ENCODE assay signal across 19 cellular contexts in genomic region chr17:77840156-77840555, GRCh38.
DNase-seq lines count a peak whose midpoint lies in the region; TF ChIP-seq lines count a peak whose summit lies in the region.
"Had no signal": no experiment of that assay in that cellular context is flagged by ENCODE, and none has a peak within 500 bp of the region (broad histone marks: within the 10 kb centered on the region; RNA-seq: fewer than 3 reads in every experiment).

No MANE protein-coding gene starts in this region.

- CTCF ChIA-PET in activated naive CD4-positive, alpha-beta T cell treated with anti-CD3 and anti-CD28 coated beads for 36 hours (lab: Charles Lee) = no interaction called here

- H3K4me1 ChIP-seq in Peyer's patch = peaks cover 0 to 26% (median 6%) of the 10 kb centered on the region in 4 donors
- peaks cover 0 to 32% of the 10 kb centered on the region in 2 donors for H3K4me1 ChIP-seq in right atrium auricular region
- H3K4me1 ChIP-seq in skeletal muscle tissue (ENCODE audit: control insufficient read depth in 3 of 3, insufficient read depth in 3 of 3, low read length in 3 of 3) = peaks cover 22 to 46% (median 36%) of the 10 kb centered on the region in 3 donors
- H3K4me1 ChIP-seq in BE2C = no peaks in the 10 kb centered on the region

- peak overlapping the region in 1 of 3 donors; percentile 72 for H3K9ac ChIP-seq in skeletal muscle tissue (ENCODE audit: low read depth in 1 of 3, low read length in 3 of 3)

- no peak for TF ChIP-seq POLR2A in Peyer's patch (IDR thresholded peaks at IDR 0.05)

- intact Hi-C loops in activated naive CD4-positive, alpha-beta T cell treated with anti-CD3 and anti-CD28 coated beads for 36 hours (cut with micrococcal nuclease) = loop anchor here (5.0 to 10.0 kb wide), 3 partner anchors 172 to 395 kb away; partner anchors contain the start of gene TMC8

- H3K9me3 ChIP-seq in Peyer's patch (no peaks in the 10 kb centered on the region), right atrium auricular region (no peaks in the 10 kb centered on the region), skeletal muscle tissue (ENCODE audit: control insufficient read depth in 3 of 3, low read length in 3 of 3) (no peaks in the 10 kb centered on the region), BE2C (no peaks in the 10 kb centered on the region)
- H3K9me3 ChIP-seq: esophagus squamous epithelium had no signal

- H3K36me3 ChIP-seq in Peyer's patch (no peaks in the 10 kb centered on the region), right atrium auricular region (no peaks in the 10 kb centered on the region), skeletal muscle tissue (ENCODE audit: control insufficient read depth in 3 of 3, insufficient read depth in 3 of 3, low read length in 3 of 3) (no peaks in the 10 kb centered on the region), BE2C (no peaks in the 10 kb centered on the region)
- H3K36me3 ChIP-seq: esophagus squamous epithelium had no signal

- peaks cover 58% of the 10 kb centered on the region for H3K4me1 Mint-ChIP-seq in activated naive CD4-positive, alpha-beta T cell treated with anti-CD3 and anti-CD28 coated beads for 36 hours (ENCODE audit: low read depth)

- no peak for TF ChIP-seq CTCF in Peyer's patch (IDR thresholded peaks at IDR 0.05)
- no peak for TF ChIP-seq CTCF in right atrium auricular region (IDR thresholded peaks at IDR 0.05)
- no peak for TF ChIP-seq CTCF in BE2C (IDR thresholded peaks at IDR 0.05; ENCODE audit: low read depth, low read length)

- H3K27ac Mint-ChIP-seq in activated naive CD4-positive, alpha-beta T cell treated with anti-CD3 and anti-CD28 coated beads for 36 hours = no peak overlapping the region
- H3K27ac Mint-ChIP-seq: activated CD4-positive, alpha-beta T cell treated with anti-CD3 and anti-CD28 coated beads for 36 hours; B cell had no signal

- H3K27me3 ChIP-seq in Peyer's patch = no peaks in the 10 kb centered on the region
- no peaks in the 10 kb centered on the region for H3K27me3 ChIP-seq in right atrium auricular region
- no peaks in the 10 kb centered on the region for H3K27me3 ChIP-seq in skeletal muscle tissue (ENCODE audit: control insufficient read depth in 3 of 3, insufficient read depth in 3 of 3, low read length in 3 of 3)
- H3K27me3 ChIP-seq in BE2C = no peaks in the 10 kb centered on the region
- H3K27me3 ChIP-seq: dorsolateral prefrontal cortex had no signal

- peaks cover 8% of the 10 kb centered on the region for H3K27me3 Mint-ChIP-seq in activated naive CD4-positive, alpha-beta T cell treated with anti-CD3 and anti-CD28 coated beads for 36 hours (ENCODE audit: low read depth)
- H3K27me3 Mint-ChIP-seq: T-helper 17 cell had no signal

- H3K4me3 Mint-ChIP-seq in activated naive CD4-positive, alpha-beta T cell treated with anti-CD3 and anti-CD28 coated beads for 36 hours = no peak overlapping the region
- H3K4me3 Mint-ChIP-seq: activated CD4-positive, alpha-beta T cell treated with anti-CD3 and anti-CD28 coated beads for 36 hours; B cell; neural crest cell; T-helper 17 cell had no signal

- no peaks in the 10 kb centered on the region for H3K36me3 Mint-ChIP-seq in activated naive CD4-positive, alpha-beta T cell treated with anti-CD3 and anti-CD28 coated beads for 36 hours (ENCODE audit: low read depth)

- H3K9me3 Mint-ChIP-seq in activated naive CD4-positive, alpha-beta T cell treated with anti-CD3 and anti-CD28 coated beads for 36 hours = no peaks in the 10 kb centered on the region

- H3K4me3 ChIP-seq in Peyer's patch (no peak overlapping the region), right atrium auricular region (no peak overlapping the region), skeletal muscle tissue (ENCODE audit: low read length in 3 of 3) (peak overlapping the region in 1 of 3 donors; percentile 31), BE2C (ENCODE audit: low read depth, low read length) (no peak overlapping the region)
- H3K4me3 ChIP-seq: dorsolateral prefrontal cortex, esophagus squamous epithelium, skin epidermis had no signal

- DNase-seq in Peyer's patch (peak in 2 of 3 donors; percentile 40 to 53), brain pericyte (ENCODE audit: low read depth, low spot score) (peak; percentile 65), right atrium auricular region (ENCODE audit: low spot score) (no peak), nucleus accumbens (lab: John Stamatoyannopoulos, UW) (no peak), BE2C (no peak), AG20443 (ENCODE audit: low spot score) (no peak)
- DNase-seq in activated naive CD4-positive, alpha-beta T cell treated with anti-CD3 and anti-CD28 coated beads for 36 hours = no peak
- DNase-seq: activated CD4-positive, alpha-beta T cell treated with anti-CD3 and anti-CD28 coated beads for 36 hours; activated T-cell treated with anti-CD3 and anti-CD28 coated beads for 4 hours; DMS153; esophagus squamous epithelium; NCI-H774; stimulated activated naive CD4-positive, alpha-beta T cell treated with Interleukin-2 at 50 U/mL for 16 hours; T-helper 17 cell had no signal

- H3K27ac ChIP-seq in Peyer's patch = peak overlapping the region in 3 of 4 donors; percentile 19 to 62 (median 53)
- peak overlapping the region; percentile 69 to 82 for H3K27ac ChIP-seq in right atrium auricular region
- H3K27ac ChIP-seq in skeletal muscle tissue (ENCODE audit: low read depth, low read length) = peak overlapping the region; percentile 69
- H3K27ac ChIP-seq: esophagus squamous epithelium had no signal

Comparison
In these comparisons a context has a peak if more than half of its experiments do, and no peak if none do; other contexts are left out.
1. DNase-seq: peak in Peyer's patch (2 of 3) and brain pericyte (single experiment); none in right atrium auricular region (single experiment), activated naive CD4-positive, alpha-beta T cell treated with anti-CD3 and anti-CD28 coated beads for 36 hours (single experiment), nucleus accumbens (0 of 56), BE2C (single experiment) and AG20443 (single experiment).
2. Peak in every context shown above with its lines, with median percentiles within 50 percentile points of each other: H3K27ac ChIP-seq.